In genomic region chr19:718251-719024, GRCh38 we compare ENCODE assay signal across 15 cellular contexts. TPM values are rescaled to one million over a fixed set of nuclear protein-coding genes. Genes with fewer than 3 reads are reported as not detected.
A peak's percentile ranks its signal among the peaks of the same experiment; 100 is the strongest.
DNase-seq lines count a peak whose midpoint lies in the region; ATAC-seq and TF ChIP-seq lines count a peak whose summit lies in the region.
"Had no signal": no experiment of that assay in that cellular context is flagged by ENCODE, and none has a peak within 500 bp of the region (broad histone marks: within the 10 kb centered on the region; RNA-seq: fewer than 3 reads in every experiment).

No MANE protein-coding gene starts in this region.

- CTCF ChIA-PET in WTC11 (lab: Charles Lee), result interaction anchor here (0.8 to 2.5 kb wide), 7 partner anchors 10 to 48 kb away, joined by 3 to 9 read pairs (median 3); partner anchors contain the start of gene PALM

- DNase-seq in 8988T (peak; percentile 60), WTC11 (ENCODE audit: low spot score) (no peak), left ventricle myocardium inferior (no peak), osteoblast (ENCODE audit: insufficient read length, low spot score, missing footprints) (peak; percentile 79), H4 (ENCODE audit: low spot score) (no peak), smooth muscle cell (lab: John Stamatoyannopoulos, UW; ENCODE audit: unreplicated experiment) (no peak), lower leg skin (ENCODE audit: low spot score in 2 of 2) (no peak), middle frontal gyrus (ENCODE audit: extremely low spot score, low spot score) (no peak)
- DNase-seq: activated naive CD8-positive, alpha-beta T cell treated with anti-CD3 and anti-CD28 coated beads, Interleukin-2, amount 50 U/mL, for 24 hours; NCI-H2029 treated with DMSO at 0.1 percent for 48 hours; NK-92 treated with Interleukin-12 subunit alpha and Interleukin-12 subunit beta, amount 100 ng/mL, for 24 hours had no signal

- no peak overlapping the region for H3K9ac ChIP-seq in smooth muscle cell (ENCODE audit: low read depth)

- H3K9me3 Mint-ChIP-seq in WTC11, result peaks cover 9% of the 10 kb centered on the region
- H3K9me3 Mint-ChIP-seq: activated naive CD8-positive, alpha-beta T cell treated with anti-CD3 and anti-CD28 coated beads, Interleukin-2, amount 50 U/mL, for 24 hours had no signal

- peaks cover 12% of the 10 kb centered on the region for H3K36me3 ChIP-seq in left ventricle myocardium inferior
- no peaks in the 10 kb centered on the region for H3K36me3 ChIP-seq in osteoblast (ENCODE audit: insufficient read depth, low read length)
- H3K36me3 ChIP-seq in smooth muscle cell (ENCODE audit: low read depth), result no peaks in the 10 kb centered on the region

- peaks cover 9% of the 10 kb centered on the region for H3K4me1 Mint-ChIP-seq in WTC11
- H3K4me1 Mint-ChIP-seq: activated naive CD8-positive, alpha-beta T cell treated with anti-CD3 and anti-CD28 coated beads, Interleukin-2, amount 50 U/mL, for 24 hours had no signal

- no peaks in the 10 kb centered on the region for H3F3A ChIP-seq in smooth muscle cell (ENCODE audit: low read depth)

- peaks cover 9% of the 10 kb centered on the region for H3K9me3 ChIP-seq in left ventricle myocardium inferior (replicated peaks)
- H3K9me3 ChIP-seq in osteoblast (ENCODE audit: low read depth, low read length), result no peaks in the 10 kb centered on the region
- H3K9me3 ChIP-seq in smooth muscle cell (replicated peaks; ENCODE audit: low read depth), result no peaks in the 10 kb centered on the region

- peaks cover 34% of the 10 kb centered on the region for H3K27me3 ChIP-seq in left ventricle myocardium inferior (ENCODE audit: low read depth)
- H3K27me3 ChIP-seq in osteoblast (ENCODE audit: insufficient read depth, low read length), result no peaks in the 10 kb centered on the region
- H3K27me3 ChIP-seq in smooth muscle cell (ENCODE audit: low read depth), result no peaks in the 10 kb centered on the region

- no peak overlapping the region for H2AFZ ChIP-seq in osteoblast (ENCODE audit: low read length)
- H2AFZ ChIP-seq in smooth muscle cell (ENCODE audit: low read depth), result no peak overlapping the region

- H3K36me3 Mint-ChIP-seq in WTC11, result 0 out of 2 replicates have a peak, but pooled peaks cover 4% of the 10 kb centered on the region

- ATAC-seq in WTC11, result peak; percentile 38
- ATAC-seq: activated naive CD8-positive, alpha-beta T cell treated with anti-CD3 and anti-CD28 coated beads, Interleukin-2, amount 50 U/mL, for 24 hours had no signal

- no peaks in the 10 kb centered on the region for H3K79me2 ChIP-seq in osteoblast (ENCODE audit: insufficient read depth, low read length)
- H3K79me2 ChIP-seq in smooth muscle cell (ENCODE audit: low read depth), result peaks cover 6% of the 10 kb centered on the region

- H3K27ac ChIP-seq in left ventricle myocardium inferior (replicated peaks) (peak overlapping the region; percentile 79), osteoblast (ENCODE audit: low read depth, low read length) (no peak overlapping the region), smooth muscle cell (ENCODE audit: low read depth) (no peak overlapping the region)

- H3K4me1 ChIP-seq in left ventricle myocardium inferior (peaks cover 53% of the 10 kb centered on the region), osteoblast (ENCODE audit: insufficient read depth, low read length) (no peaks in the 10 kb centered on the region), smooth muscle cell (ENCODE audit: low read depth) (no peaks in the 10 kb centered on the region)

- POLR2A ChIA-PET in WTC11 (lab: Charles Lee), result interaction anchor here (0.6 to 1.3 kb wide), 2 partner anchors 38 to 135 kb away, joined by 3 to 4 read pairs; no protein-coding TSS in a partner anchor

- H3K4me3 ChIP-seq in left ventricle myocardium inferior, result peak overlapping the region; percentile 44
- no peak overlapping the region for H3K4me3 ChIP-seq in osteoblast (ENCODE audit: insufficient read depth, low read length)
- no peak overlapping the region for H3K4me3 ChIP-seq in smooth muscle cell
- no peak overlapping the region for H3K4me3 ChIP-seq in lower leg skin (ENCODE audit: low read depth, poor library complexity, severe bottlenecking)

- TF ChIP-seq CTCF in WTC11 (IDR thresholded peaks at IDR 0.05) (no peak), left ventricle myocardium inferior (IDR thresholded peaks at IDR 0.05; ENCODE audit: borderline replicate concordance) (no peak), osteoblast (IDR thresholded peaks at IDR 0.05; ENCODE audit: extremely low read depth, low read depth, low read length) (no peak), smooth muscle cell (IDR thresholded peaks at IDR 0.05; ENCODE audit: borderline replicate concordance, insufficient read depth, poor library complexity, severe bottlenecking) (no peak), lower leg skin (IDR thresholded peaks at IDR 0.05) (no peak)

- H4K20me1 ChIP-seq in osteoblast (ENCODE audit: insufficient read depth, low read length), result no peaks in the 10 kb centered on the region
- peaks cover 14% of the 10 kb centered on the region for H4K20me1 ChIP-seq in smooth muscle cell (ENCODE audit: low read depth)

- no peak for TF ChIP-seq POLR2A in lower leg skin (IDR thresholded peaks at IDR 0.05)

- H3K4me2 ChIP-seq in osteoblast (ENCODE audit: insufficient read depth, low read length) (no peak overlapping the region), smooth muscle cell (no peak overlapping the region)

- intact Hi-C loops in left ventricle myocardium inferior (cut with micrococcal nuclease) (no loop called here), lower leg skin (cut with DNase I; ENCODE audit: low total_unique reads) (no loop called here)

- peak overlapping the region; percentile 30; the same call in 1 of the 2 replicates for H3K27ac Mint-ChIP-seq in WTC11
- H3K27ac Mint-ChIP-seq: activated naive CD8-positive, alpha-beta T cell treated with anti-CD3 and anti-CD28 coated beads, Interleukin-2, amount 50 U/mL, for 24 hours had no signal

- 77% methylated on average over 21 of the region's 27 CpGs for WGBS in smooth muscle cell (ENCODE audit: low lambda C conversion rate)
- 62 to 69% methylated on average over 24 to 27 of the region's 27 CpGs for WGBS in lower leg skin, 2 donors

- no peaks in the 10 kb centered on the region; the same call in 1 of the 2 replicates for H3K27me3 Mint-ChIP-seq in WTC11 (ENCODE audit: low read depth)

- no peak overlapping the region for H3K4me3 Mint-ChIP-seq in WTC11
- H3K4me3 Mint-ChIP-seq: activated naive CD8-positive, alpha-beta T cell treated with anti-CD3 and anti-CD28 coated beads, Interleukin-2, amount 50 U/mL, for 24 hours had no signal

TF ChIP-seq in WTC11, 78 proteins besides CTCF, POLR2A, EP300 and RAD21 (continues in another document):
- TF ChIP-seq MYBL2 (CRISPR knock-in tag; IDR thresholded peaks at IDR 0.05) (no peak), ZNF396 (CRISPR knock-in tag; IDR thresholded peaks at IDR 0.05; ENCODE audit: borderline replicate concordance) (no peak)
- TF ChIP-seq, protein P1, sequence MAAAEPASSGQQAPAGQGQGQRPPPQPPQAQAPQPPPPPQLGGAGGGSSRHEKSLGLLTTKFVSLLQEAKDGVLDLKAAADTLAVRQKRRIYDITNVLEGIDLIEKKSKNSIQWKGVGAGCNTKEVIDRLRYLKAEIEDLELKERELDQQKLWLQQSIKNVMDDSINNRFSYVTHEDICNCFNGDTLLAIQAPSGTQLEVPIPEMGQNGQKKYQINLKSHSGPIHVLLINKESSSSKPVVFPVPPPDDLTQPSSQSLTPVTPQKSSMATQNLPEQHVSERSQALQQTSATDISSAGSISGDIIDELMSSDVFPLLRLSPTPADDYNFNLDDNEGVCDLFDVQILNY (CRISPR knock-in tag; IDR thresholded peaks at IDR 0.05), result no peak
- TF ChIP-seq, protein P2, sequence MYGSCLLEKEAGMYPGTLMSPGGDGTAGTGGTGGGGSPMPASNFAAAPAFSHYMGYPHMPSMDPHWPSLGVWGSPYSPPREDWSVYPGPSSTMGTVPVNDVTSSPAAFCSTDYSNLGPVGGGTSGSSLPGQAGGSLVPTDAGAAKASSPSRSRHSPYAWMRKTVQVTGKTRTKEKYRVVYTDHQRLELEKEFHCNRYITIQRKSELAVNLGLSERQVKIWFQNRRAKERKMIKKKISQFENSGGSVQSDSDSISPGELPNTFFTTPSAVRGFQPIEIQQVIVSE (CRISPR knock-in tag; IDR thresholded peaks at IDR 0.05; ENCODE audit: borderline replicate concordance), result no peak

RNA-seq across cellular contexts. Expression of gene PALM, which starts 9.7 kb away (rescaled TPM):
- 17.7 to 25.6 TPM (median 22.1 TPM) in 3 replicates for total RNA-seq in WTC11 (2021)
- 26.8 TPM for total RNA-seq in left ventricle myocardium inferior
- total RNA-seq in osteoblast, result 9.7 and 10.5 TPM in 2 replicates
- total RNA-seq in H4 (2014; rRNA removed; shearing (Covaris generic)), result 3.7 and 5.8 TPM in 2 replicates
- total RNA-seq in smooth muscle cell, result 11.1 and 17.1 TPM in 2 replicates
- 16.6 and 21.3 TPM in 2 replicates for polyA plus RNA-seq in smooth muscle cell
- total RNA-seq in lower leg skin, result 10 to 100 TPM; 25.1 to 92.3 (median 41.9) TPM

RNA-seq across cellular contexts. Expression of gene PRSS57, which starts 23.2 kb away (rescaled TPM):
- total RNA-seq in WTC11 (2021), result not detected in 3 replicates
- total RNA-seq in left ventricle myocardium inferior, result not detected
- total RNA-seq in osteoblast, result not detected in 2 replicates
- total RNA-seq in H4 (2014; rRNA removed; shearing (Covaris generic)), result not detected in 2 replicates
- not detected in 2 replicates for total RNA-seq in smooth muscle cell
- not detected in 2 replicates for polyA plus RNA-seq in smooth muscle cell
- total RNA-seq in lower leg skin, result under 1 TPM in 1 of 4 donors, not detected in 3; 0.32 TPM
- total RNA-seq: dermis microvascular lymphatic vessel endothelial cell, fibroblast of villous mesenchyme, SK-MEL-5 had no signal
- polyA plus RNA-seq: neural cell had no signal

RNA-seq across cellular contexts. Expression of gene MISP, which starts 32.5 kb away (rescaled TPM):
- total RNA-seq in WTC11 (2021), result 0.66 to 0.78 TPM (median 0.70 TPM) in 3 replicates
- total RNA-seq in left ventricle myocardium inferior, result not detected
- 0.36 and 0.59 TPM in 2 replicates for total RNA-seq in osteoblast
- total RNA-seq in H4 (2014; rRNA removed; shearing (Covaris generic)), result not detected in 2 replicates
- total RNA-seq in smooth muscle cell, result 1.7 and 10.2 TPM in 2 replicates
- polyA plus RNA-seq in smooth muscle cell, result 1.2 and 8.0 TPM in 2 replicates
- total RNA-seq in lower leg skin, result 1 to 10 TPM in 2 of 4 donors, under 1 TPM in 2; 0.08 to 2.8 (median 0.92) TPM
- total RNA-seq: dermis microvascular lymphatic vessel endothelial cell, SK-MEL-5 had no signal

RNA-seq across cellular contexts. Expression of gene FSTL3, which starts 42.2 kb away (rescaled TPM):
- 8.7 to 12.2 TPM (median 10.1 TPM) in 3 replicates for total RNA-seq in WTC11 (2021)
- 56.1 TPM for total RNA-seq in left ventricle myocardium inferior
- 32.7 and 52.1 TPM in 2 replicates for total RNA-seq in osteoblast
- total RNA-seq in H4 (2014; rRNA removed; shearing (Covaris generic)), result 35.6 and 45.6 TPM in 2 replicates
- 117 and 132 TPM in 2 replicates for total RNA-seq in smooth muscle cell
- polyA plus RNA-seq in smooth muscle cell, result 153 and 172 TPM in 2 replicates
- total RNA-seq in lower leg skin, result 10 to 100 TPM; 14.4 to 51.6 (median 43.5) TPM

RNA-seq across cellular contexts. Expression of gene RNF126, which starts 55.4 kb away (rescaled TPM):
- total RNA-seq in WTC11 (2021), result 66.7 to 84.4 TPM (median 68.1 TPM) in 3 replicates
- total RNA-seq in left ventricle myocardium inferior, result 25.5 TPM
- 29.8 and 38.7 TPM in 2 replicates for total RNA-seq in osteoblast
- 23.8 and 27.4 TPM in 2 replicates for total RNA-seq in H4 (2014; rRNA removed; shearing (Covaris generic))
- total RNA-seq in smooth muscle cell, result 19.8 and 24.6 TPM in 2 replicates
- polyA plus RNA-seq in smooth muscle cell, result 55.7 and 60.4 TPM in 2 replicates
- total RNA-seq in lower leg skin, result 100 to 1,000 TPM in 3 of 4 donors, 10 to 100 TPM in 1; 96.6 to 156 (median 126) TPM

Comparison
In these comparisons a context has a peak if more than half of its experiments do, and no peak if none do; other contexts are left out.
1. DNase-seq: peak in 8988T (single experiment) and osteoblast (single experiment); none in WTC11 (single experiment), left ventricle myocardium inferior (single experiment), H4 (single experiment), smooth muscle cell (single experiment), lower leg skin (0 of 2) and middle frontal gyrus (single experiment).